19 cellular contexts compared by ENCODE assay signal in genomic region chr12:88970742-88971141, GRCh38.
DNase-seq lines count a peak whose midpoint lies in the region; ATAC-seq, FAIRE-seq and TF ChIP-seq lines count a peak whose summit lies in the region.
"Had no signal": no experiment of that assay in that cellular context is flagged by ENCODE, and none has a peak within 500 bp of the region (broad histone marks: within the 10 kb centered on the region; RNA-seq: fewer than 3 reads in every experiment).

No MANE protein-coding gene starts in this region.

- POLR2A ChIA-PET in A549 (lab: Yijun Ruan, JAX): no interaction called here
- POLR2A ChIA-PET in HCT116 (lab: Charles Lee): interaction anchor here (1.3 to 3.1 kb wide), 2 partner anchors 10 to 18 kb away, joined by 7 to 12 read pairs; no protein-coding TSS in a partner anchor

- ATAC-seq in A549 (no peak), HCT116 (no peak)

- TF ChIP-seq CTCF in A549 (IDR thresholded peaks at IDR 0.05) (no peak), HCT116 (IDR thresholded peaks at IDR 0.05 in 2 of 3, conservative IDR thresholded peaks at IDR 0.05 in 1 of 3; ENCODE audit: borderline replicate concordance in 1 of 3, insufficient read depth in 1 of 3, low read depth in 2 of 3, low read length in 2 of 3) (no peak), sigmoid colon (IDR thresholded peaks at IDR 0.05) (no peak), D721Med (IDR thresholded peaks at IDR 0.05; ENCODE audit: insufficient read depth, missing control alignments) (no peak)

- no TSS peak for BruUV-seq in HCT116 (replicated peaks; lab: Mats Ljungman, UMichigan)

- peaks cover 0 to 13% of the 10 kb centered on the region in 2 experiments; a peak in 2 of 4 replicates for H3K36me3 ChIP-seq in HCT116 (ENCODE audit: control insufficient read depth in 1 of 2, insufficient read depth in 2 of 2, low read length in 2 of 2)
- no peaks in the 10 kb centered on the region for H3K36me3 ChIP-seq in adipocyte (ENCODE audit: control insufficient read depth, insufficient read depth, low read length, severe bottlenecking)
- H3K36me3 ChIP-seq in sigmoid colon: no peaks in the 10 kb centered on the region

- no peaks in the 10 kb centered on the region for H4K20me1 ChIP-seq in HCT116 (ENCODE audit: insufficient read depth)

- no peaks in the 10 kb centered on the region for H3K9me2 ChIP-seq in HCT116 (ENCODE audit: insufficient read depth)

- CTCF ChIA-PET in A549 (lab: Yijun Ruan, JAX) (interaction anchor here (1.6 kb wide), 1 partner anchor 825 kb away, joined by 4 read pairs; no protein-coding TSS in a partner anchor), HCT116 (lab: Charles Lee) (no interaction called here)

- FAIRE-seq in A549 (lab: Jason Lieb, UNC) (peak; percentile 72), D721Med (lab: Jason Lieb, UNC) (no peak)
- FAIRE-seq: G401.6, GM12892, H1 had no signal

- no peaks in the 10 kb centered on the region for H3K9me3 ChIP-seq in A549
- H3K9me3 ChIP-seq in HCT116 (ENCODE audit: control insufficient read depth in 1 of 2, insufficient read depth in 1 of 2, low read depth in 1 of 2, low read length in 2 of 2): no peaks in the 10 kb centered on the region
- H3K9me3 ChIP-seq in adipocyte (ENCODE audit: control insufficient read depth, low read length): no peaks in the 10 kb centered on the region
- no peaks in the 10 kb centered on the region for H3K9me3 ChIP-seq in sigmoid colon

- H3K4me1 ChIP-seq in A549 (no peaks in the 10 kb centered on the region), HCT116 (ENCODE audit: control insufficient read depth in 1 of 2, insufficient read depth in 2 of 2, low read length in 2 of 2) (peaks cover 24 to 75% of the 10 kb centered on the region in 2 experiments), adipocyte (ENCODE audit: control insufficient read depth, insufficient read depth, low read length) (no peaks in the 10 kb centered on the region), sigmoid colon (no peaks in the 10 kb centered on the region)

- no peaks in the 10 kb centered on the region for H3K27me3 ChIP-seq in HCT116 (ENCODE audit: insufficient read depth, low read length)
- no peaks in the 10 kb centered on the region for H3K27me3 ChIP-seq in adipocyte (replicated peaks; ENCODE audit: control insufficient read depth, insufficient read depth, low read length)
- no peaks in the 10 kb centered on the region for H3K27me3 ChIP-seq in sigmoid colon

- TF ChIP-seq RAD21 in A549 (conservative IDR thresholded peaks at IDR 0.05 in 1 of 2, IDR thresholded peaks at IDR 0.05 in 1 of 2) (no peak), HCT116 (IDR thresholded peaks at IDR 0.05; ENCODE audit: low read depth) (no peak)

- H3K4me2 ChIP-seq in A549 (no peak overlapping the region), HCT116 (ENCODE audit: low read length) (peak overlapping the region; percentile 60)

- peak overlapping the region; percentile 52 for H3K9ac ChIP-seq in HCT116 (ENCODE audit: low read length)
- H3K9ac ChIP-seq in adipocyte (ENCODE audit: low read length): no peak overlapping the region

- WGBS in A549 (ENCODE audit: missing lambda C conversion rate): 0% methylated on average over 1 of the region's 1 CpG
- 0 to 73% methylated on average over 1 of the region's 1 CpG for WGBS in sigmoid colon, 2 donors

- H3K79me2 ChIP-seq in HCT116 (ENCODE audit: insufficient read depth, low read length): peaks cover 69% of the 10 kb centered on the region

- peak; percentile 31 for DNase-seq in NCI-H748 (lab: John Stamatoyannopoulos, UW; ENCODE audit: unreplicated experiment)
- no peak for DNase-seq in NCI-H748 treated with DMSO at 0.1 percent for 48 hours (lab: John Stamatoyannopoulos, UW)
- no peak for DNase-seq in A549 (ENCODE audit: low read depth in 1 of 2, low spot score in 1 of 2)
- DNase-seq in HCT116 (ENCODE audit: low read depth, low spot score): no peak
- DNase-seq in adipocyte (ENCODE audit: low read depth): peak; percentile 9
- no peak for DNase-seq in sigmoid colon
- no peak for DNase-seq in D721Med (ENCODE audit: insufficient read length, low spot score)
- DNase-seq: 8988T; C1 segment of cervical spinal cord; Calu3; CD4-positive, alpha-beta memory T cell; COR-L47; DMS153; DND-41; H7; HCEC 1CT had no signal

- no peak overlapping the region for H3K4me3 ChIP-seq in A549
- H3K4me3 ChIP-seq in HCT116 (replicated peaks in 1 of 2; ENCODE audit: low read depth in 1 of 2, low read length in 2 of 2): peak overlapping the region; percentile 41 to 45
- no peak overlapping the region for H3K4me3 ChIP-seq in adipocyte (ENCODE audit: low read length)
- H3K4me3 ChIP-seq in sigmoid colon: no peak overlapping the region

- H3K27ac ChIP-seq in A549 (no peak overlapping the region), HCT116 (ENCODE audit: low read depth, low read length) (peak overlapping the region; percentile 75), sigmoid colon (no peak overlapping the region)

- TF ChIP-seq EP300 in A549 (IDR thresholded peaks at IDR 0.05) (no peak), sigmoid colon (IDR thresholded peaks at IDR 0.05) (no peak)

- RAD21 ChIA-PET in HCT116 (lab: Charles Lee; ENCODE audit: low non-redundant PET in 1 of 2, low total read pairs in 2 of 2, uncharacterized antibody in 2 of 2, unreplicated experiment in 2 of 2): no interaction called here

- no peak for TF ChIP-seq POLR2A in A549 (IDR thresholded peaks at IDR 0.05; ENCODE audit: low read length)
- TF ChIP-seq POLR2A in HCT116 (IDR thresholded peaks at IDR 0.05; ENCODE audit: borderline replicate concordance, extremely low read depth, insufficient read depth, insufficient read length): no peak
- TF ChIP-seq POLR2A in sigmoid colon (IDR thresholded peaks at IDR 0.05): no peak

- no peak overlapping the region for H2AFZ ChIP-seq in HCT116 (ENCODE audit: low read depth, low read length, poor library complexity, severe bottlenecking)

- intact Hi-C loops in HCT116 (cut with micrococcal nuclease) (no loop called here), sigmoid colon (cut with DNase I) (no loop called here)

TF ChIP-seq in A549, 52 proteins besides CTCF, POLR2A, EP300 and RAD21:
- no peak for TF ChIP-seq HOXA7 (CRISPR knock-in tag; IDR thresholded peaks at IDR 0.05)
- no peak for TF ChIP-seq HES2 (IDR thresholded peaks at IDR 0.05)
- TF ChIP-seq PBX3 (IDR thresholded peaks at IDR 0.05): no peak
- TF ChIP-seq RNF2 (IDR thresholded peaks at IDR 0.05; ENCODE audit: borderline replicate concordance, low read depth): no peak

TF ChIP-seq in HCT116, 20 proteins besides CTCF, POLR2A, EP300 and RAD21 (continues in another document):
- TF ChIP-seq SP1 (IDR thresholded peaks at IDR 0.05; ENCODE audit: low read depth) (no peak), ATF3 (IDR thresholded peaks at IDR 0.05) (no peak), MAX (IDR thresholded peaks at IDR 0.05) (no peak), SIN3A (IDR thresholded peaks at IDR 0.05; ENCODE audit: low read depth) (no peak), CBX3 (IDR thresholded peaks at IDR 0.05; ENCODE audit: low read depth) (no peak), ELF1 (IDR thresholded peaks at IDR 0.05; ENCODE audit: borderline replicate concordance, low read depth) (no peak), EGR1 (IDR thresholded peaks at IDR 0.05; ENCODE audit: low read depth) (no peak), ZFX (IDR thresholded peaks at IDR 0.05) (no peak), REST (IDR thresholded peaks at IDR 0.05; ENCODE audit: low read depth) (no peak), POLR2AphosphoS5 (IDR thresholded peaks at IDR 0.05; ENCODE audit: low read depth, low read length) (no peak), YY1 (IDR thresholded peaks at IDR 0.05; ENCODE audit: extremely low read depth, insufficient replicate concordance, low read depth, low read length) (no peak), TCF7L2 (IDR thresholded peaks at IDR 0.05; ENCODE audit: borderline replicate concordance, extremely low read depth, insufficient read depth, insufficient read length) (no peak), CEBPB (IDR thresholded peaks at IDR 0.05; ENCODE audit: low read depth) (no peak), JUND (IDR thresholded peaks at IDR 0.05) (no peak), EZH2phosphoT487 (IDR thresholded peaks at IDR 0.05; ENCODE audit: borderline replicate concordance) (no peak)

Comparison
In these comparisons a context has a peak if more than half of its experiments do, and no peak if none do; other contexts are left out.
1. DNase-seq: peak in NCI-H748 (single experiment) and adipocyte (single experiment); none in NCI-H748 treated with DMSO at 0.1 percent for 48 hours (single experiment), A549 (0 of 2), HCT116 (single experiment), sigmoid colon (single experiment) and D721Med (single experiment).
2. H3K4me3 ChIP-seq: peak in HCT116 (2 of 2); none in A549 (single experiment), adipocyte (single experiment) and sigmoid colon (0 of 4).